ENCODE assay signal across 29 cellular contexts in the genomic region with DNA sequence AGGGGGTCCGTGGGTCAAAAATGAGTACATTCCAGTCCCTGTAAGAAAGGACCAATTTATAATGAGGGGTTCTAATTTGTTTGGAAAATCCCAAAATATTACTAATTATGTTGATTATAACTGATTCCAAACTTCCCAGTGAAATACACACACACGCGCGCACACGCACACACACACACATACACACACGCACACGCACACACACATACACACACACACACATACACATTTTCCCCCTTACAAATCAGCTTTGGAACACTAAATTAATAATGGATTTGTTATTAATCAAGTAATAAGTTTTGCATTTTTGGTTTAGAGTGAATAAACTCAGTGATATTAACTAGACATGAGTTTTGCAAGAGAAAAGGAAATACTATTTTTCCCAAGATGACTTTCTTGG.
DNase-seq lines count a peak whose midpoint lies in the region; ATAC-seq, FAIRE-seq and TF ChIP-seq lines count a peak whose summit lies in the region.
"Had no signal": no experiment of that assay in that cellular context is flagged by ENCODE, and none has a peak within 500 bp of the region (broad histone marks: within the 10 kb centered on the region; RNA-seq: fewer than 3 reads in every experiment).

No MANE protein-coding gene starts in this region.

- peak overlapping the region; percentile 92 to 98 (median 97) for H3K27ac Mint-ChIP-seq in brain
- H3K27ac Mint-ChIP-seq: CD4-positive, alpha-beta memory T cell had no signal

- H3K4ac ChIP-seq in mesenchymal stem cell (ENCODE audit: low read depth in 1 of 2, low read length in 2 of 2), result no peak overlapping the region

- H4K91ac ChIP-seq in mesenchymal stem cell (ENCODE audit: low read length), result no peak overlapping the region

- peak overlapping the region; percentile 70 for H2AK5ac ChIP-seq in mesenchymal stem cell (ENCODE audit: low read length, severe bottlenecking)

- H2BK15ac ChIP-seq in mesenchymal stem cell (ENCODE audit: low read depth, poor library complexity, severe bottlenecking), result no peak overlapping the region

- no peak for FAIRE-seq in GM19239 (lab: Jason Lieb, UNC)
- FAIRE-seq: A204.1, G401.6, HepG2 had no signal

- H3K27ac ChIP-seq in SK-N-MC (peak overlapping the region; percentile 96; the same call in 1 of the 2 replicates), mesenchymal stem cell (ENCODE audit: low read length, poor library complexity, severe bottlenecking) (no peak overlapping the region)
- H3K27ac ChIP-seq: SJSA1 had no signal

- H2BK5ac ChIP-seq in mesenchymal stem cell (ENCODE audit: low read depth, low read length, poor library complexity, severe bottlenecking), result no peak overlapping the region

- H3K79me1 ChIP-seq in mesenchymal stem cell (replicated peaks; ENCODE audit: low read length, poor library complexity, severe bottlenecking), result no peaks in the 10 kb centered on the region

- H3K18ac ChIP-seq in mesenchymal stem cell (ENCODE audit: low read depth in 1 of 2, low read length in 2 of 2), result no peak overlapping the region

- POLR2A ChIA-PET in HEK293T (lab: Yijun Ruan, JAX), result no interaction called here

- H2AFZ ChIP-seq in mesenchymal stem cell (ENCODE audit: low read depth, low read length), result no peak overlapping the region

- H3K27me3 ChIP-seq in mesenchymal stem cell (ENCODE audit: control insufficient read depth in 1 of 2, insufficient read depth in 1 of 2, low read length in 2 of 2), result no peaks in the 10 kb centered on the region
- H3K27me3 ChIP-seq: SJSA1 had no signal

- no peak overlapping the region for H3K4me2 ChIP-seq in mesenchymal stem cell (ENCODE audit: low read length, poor library complexity, severe bottlenecking)

- no peaks in the 10 kb centered on the region for H3K36me3 ChIP-seq in SK-N-MC (ENCODE audit: insufficient read depth, low read length)
- peaks cover 0 to 3% of the 10 kb centered on the region in 2 experiments for H3K36me3 ChIP-seq in mesenchymal stem cell (ENCODE audit: control insufficient read depth in 1 of 2, insufficient read depth in 2 of 2, low read depth in 1 of 2, low read length in 2 of 2)
- H3K36me3 ChIP-seq: HAP-1, SJSA1 had no signal

- no peak overlapping the region for H3K14ac ChIP-seq in mesenchymal stem cell (ENCODE audit: low read length in 2 of 2)

- H3K9me3 Mint-ChIP-seq in brain, result peaks cover 0 to 3% (median 2%) of the 10 kb centered on the region in 5 experiments

- H3K4me3 Mint-ChIP-seq in brain, result peak overlapping the region in 3 of 5 experiments; percentile 24 to 83 (median 40)
- H3K4me3 Mint-ChIP-seq: CD4-positive, alpha-beta memory T cell had no signal

- H3K4me3 ChIP-seq in AG10803 (ENCODE audit: low read length), result no peak overlapping the region
- H3K4me3 ChIP-seq in SK-N-MC, result no peak overlapping the region
- no peak overlapping the region for H3K4me3 ChIP-seq in mesenchymal stem cell (ENCODE audit: insufficient read depth in 1 of 2, low read depth in 1 of 2, low read length in 2 of 2)
- H3K4me3 ChIP-seq: HAP-1, SJSA1 had no signal

- no peak overlapping the region for H3K9ac ChIP-seq in SK-N-MC (ENCODE audit: insufficient read length)
- H3K9ac ChIP-seq in mesenchymal stem cell (ENCODE audit: low read length), result no peak overlapping the region

- CTCF ChIA-PET in HEK293T (lab: Yijun Ruan, JAX), result no interaction called here

- H3K23ac ChIP-seq in mesenchymal stem cell (ENCODE audit: low read length in 2 of 2), result no peak overlapping the region

- WGBS in mesenchymal stem cell, result 63% methylated on average over 6 of the region's 7 CpGs

- H3K36me3 Mint-ChIP-seq in brain, result no peaks in the 10 kb centered on the region
- H3K36me3 Mint-ChIP-seq: CD4-positive, alpha-beta memory T cell had no signal

- H3K9me3 ChIP-seq in SK-N-MC (ENCODE audit: low read depth, low read length) (no peaks in the 10 kb centered on the region), mesenchymal stem cell (ENCODE audit: control insufficient read depth, low read length) (no peaks in the 10 kb centered on the region)
- H3K9me3 ChIP-seq: Caco-2, HAP-1, SJSA1 had no signal

- no peak overlapping the region for H4K8ac ChIP-seq in mesenchymal stem cell (ENCODE audit: low read length)

- H3K4me1 ChIP-seq in mesenchymal stem cell (ENCODE audit: control insufficient read depth, insufficient read depth, low read depth, low read length), result peaks cover 11% of the 10 kb centered on the region

- H2BK120ac ChIP-seq in mesenchymal stem cell (ENCODE audit: low read depth, low read length), result no peak overlapping the region

- DNase-seq in AG10803 (ENCODE audit: low read depth), result peak; percentile 61
- DNase-seq in SK-N-MC (ENCODE audit: low read depth, low spot score), result no peak
- DNase-seq in mesenchymal stem cell, result no peak
- no peak for DNase-seq in NCI-H446 treated with DMSO at 0.1 percent for 48 hours (lab: John Stamatoyannopoulos, UW)
- DNase-seq in GM19239 (ENCODE audit: insufficient read length, low spot score), result no peak
- no peak for DNase-seq in HEK293T (ENCODE audit: extremely low spot score)
- DNase-seq: C1 segment of cervical spinal cord; Caco-2; CD4-positive, alpha-beta memory T cell; GOT3; KBM-7; MV-4-11; NCI-H1105 treated with DMSO at 0.1 percent for 48 hours; NCI-H146; NCI-H1930; NCI-H2107; NCI-H446; NCI-H526; NCI-H82; NK-92 treated with Interleukin-12 subunit alpha and Interleukin-12 subunit beta, amount 100 ng/mL, for 24 hours; SW 1271 had no signal

- no peak for TF ChIP-seq CTCF in AG10803 (conservative IDR thresholded peaks at IDR 0.05; ENCODE audit: low read length)
- TF ChIP-seq CTCF in brain (conservative IDR thresholded peaks at IDR 0.05), result no peak

- H3K27me3 Mint-ChIP-seq in brain, result peaks cover 4% of the 10 kb centered on the region

- peaks cover 66% of the 10 kb centered on the region for H3K4me1 Mint-ChIP-seq in brain

- no peak for ATAC-seq in GM21619 (IDR thresholded peaks at IDR 0.05; ENCODE audit: unreplicated experiment)
- ATAC-seq: HepG2, PC-3 had no signal

- no peak overlapping the region for H2BK12ac ChIP-seq in mesenchymal stem cell (ENCODE audit: low read length in 2 of 2)

TF ChIP-seq in HEK293T, 16 proteins besides CTCF, POLR2A, EP300 and RAD21:
- no peak for TF ChIP-seq FOXK2 (IDR thresholded peaks at IDR 0.05)
- TF ChIP-seq SUZ12 (IDR thresholded peaks at IDR 0.05), result no peak
- no peak for TF ChIP-seq HDGF (IDR thresholded peaks at IDR 0.05; ENCODE audit: borderline replicate concordance)
- no peak for TF ChIP-seq ARNT (IDR thresholded peaks at IDR 0.05)
- no peak for TF ChIP-seq FOXM1 (IDR thresholded peaks at IDR 0.05; ENCODE audit: borderline replicate concordance)
